Comparison of ENCODE assay signal across 8 cellular contexts in genomic region chr19:3185482-3186376, GRCh38. TPM values are rescaled to one million over a fixed set of nuclear protein-coding genes. Genes with fewer than 3 reads are reported as not detected.
A peak's percentile ranks its signal among the peaks of the same experiment; 100 is the strongest.
DNase-seq lines count a peak whose midpoint lies in the region; ATAC-seq and TF ChIP-seq lines count a peak whose summit lies in the region.

TSS of gene NCLN (plus strand) at chr19:3185930. CDS start at chr19:3186031, 101 bp downstream.

- in situ Hi-C loops in KBM-7 (cut with MboI; ENCODE audit: low pct_unique_long_range_greater_than_20kb, low sequenced_read_pairs): no loop called here

- H3K36me3 ChIP-seq in mucosa of rectum (ENCODE audit: control insufficient read depth in 2 of 2, insufficient read depth in 2 of 2, low read length in 2 of 2): no peaks in the 10 kb centered on the region

- H3K4me3 ChIP-seq in mucosa of rectum (ENCODE audit: low read length in 2 of 2): peak within 1 kb of the TSS; percentile 89 to 93

- H3K4me1 Mint-ChIP-seq in activated T-cell treated with anti-CD3 and anti-CD28 coated beads, Interleukin-2, amount 50 U/mL, for 24 hours (ENCODE audit: low read depth): peaks cover 63% of the 10 kb centered on the region

- ATAC-seq in GM21717 (IDR thresholded peaks at IDR 0.05; ENCODE audit: unreplicated experiment): peak; percentile 61

- H3K27ac ChIP-seq in mucosa of rectum (ENCODE audit: low read depth in 2 of 2, low read length in 2 of 2): peak within 1 kb of the TSS; percentile 86 to 92

- H3K27ac Mint-ChIP-seq in activated T-cell treated with anti-CD3 and anti-CD28 coated beads, Interleukin-2, amount 50 U/mL, for 24 hours: peak within 1 kb of the TSS; percentile 100

- peak; percentile 71 for TF ChIP-seq POLR2A in erythroblast (IDR thresholded peaks at IDR 0.05; ENCODE audit: low read length)

- peak within 1 kb of the TSS; percentile 86 to 89 for H3K9ac ChIP-seq in mucosa of rectum (ENCODE audit: low read depth in 1 of 2, low read length in 2 of 2)

- no peaks in the 10 kb centered on the region for H3K9me3 ChIP-seq in mucosa of rectum (ENCODE audit: control insufficient read depth in 2 of 2, low read length in 2 of 2)

- peak within 1 kb of the TSS; percentile 97 for H3K4me3 Mint-ChIP-seq in activated T-cell treated with anti-CD3 and anti-CD28 coated beads, Interleukin-2, amount 50 U/mL, for 24 hours

- peak; percentile 92 for DNase-seq in DMS 273 treated with DMSO at 0.1 percent for 48 hours (lab: John Stamatoyannopoulos, UW)
- DNase-seq in KBM-7: peak; percentile 96
- peak; percentile 97 for DNase-seq in activated T-cell treated with anti-CD3 and anti-CD28 coated beads, Interleukin-2, amount 50 U/mL, for 24 hours
- peak; percentile 96 to 98 for DNase-seq in erythroblast (lab: John Stamatoyannopoulos, UW)
- DNase-seq in stimulated activated CD8-positive, alpha-beta memory T cell treated with anti-CD3 and anti-CD28 coated beads, Interleukin-4, amount 100 ng/mL, for 48 hours: peak; percentile 95

- no peaks in the 10 kb centered on the region for H3K27me3 Mint-ChIP-seq in activated T-cell treated with anti-CD3 and anti-CD28 coated beads, Interleukin-2, amount 50 U/mL, for 24 hours

- no peaks in the 10 kb centered on the region for H3K27me3 ChIP-seq in mucosa of rectum (ENCODE audit: control insufficient read depth in 2 of 2, insufficient read depth in 2 of 2, low read length in 2 of 2)

- peaks cover 39 to 46% of the 10 kb centered on the region in 2 donors for H3K4me1 ChIP-seq in mucosa of rectum (ENCODE audit: control insufficient read depth in 2 of 2, insufficient read depth in 2 of 2, low read length in 2 of 2)

- no peaks in the 10 kb centered on the region for H3K9me3 Mint-ChIP-seq in activated T-cell treated with anti-CD3 and anti-CD28 coated beads, Interleukin-2, amount 50 U/mL, for 24 hours

- peaks cover 60% of the 10 kb centered on the region for H3K36me3 Mint-ChIP-seq in activated T-cell treated with anti-CD3 and anti-CD28 coated beads, Interleukin-2, amount 50 U/mL, for 24 hours (ENCODE audit: low read depth)

TF ChIP-seq in PFSK-1, 5 proteins besides CTCF, POLR2A, EP300 and RAD21:
- TF ChIP-seq, protein P1, sequence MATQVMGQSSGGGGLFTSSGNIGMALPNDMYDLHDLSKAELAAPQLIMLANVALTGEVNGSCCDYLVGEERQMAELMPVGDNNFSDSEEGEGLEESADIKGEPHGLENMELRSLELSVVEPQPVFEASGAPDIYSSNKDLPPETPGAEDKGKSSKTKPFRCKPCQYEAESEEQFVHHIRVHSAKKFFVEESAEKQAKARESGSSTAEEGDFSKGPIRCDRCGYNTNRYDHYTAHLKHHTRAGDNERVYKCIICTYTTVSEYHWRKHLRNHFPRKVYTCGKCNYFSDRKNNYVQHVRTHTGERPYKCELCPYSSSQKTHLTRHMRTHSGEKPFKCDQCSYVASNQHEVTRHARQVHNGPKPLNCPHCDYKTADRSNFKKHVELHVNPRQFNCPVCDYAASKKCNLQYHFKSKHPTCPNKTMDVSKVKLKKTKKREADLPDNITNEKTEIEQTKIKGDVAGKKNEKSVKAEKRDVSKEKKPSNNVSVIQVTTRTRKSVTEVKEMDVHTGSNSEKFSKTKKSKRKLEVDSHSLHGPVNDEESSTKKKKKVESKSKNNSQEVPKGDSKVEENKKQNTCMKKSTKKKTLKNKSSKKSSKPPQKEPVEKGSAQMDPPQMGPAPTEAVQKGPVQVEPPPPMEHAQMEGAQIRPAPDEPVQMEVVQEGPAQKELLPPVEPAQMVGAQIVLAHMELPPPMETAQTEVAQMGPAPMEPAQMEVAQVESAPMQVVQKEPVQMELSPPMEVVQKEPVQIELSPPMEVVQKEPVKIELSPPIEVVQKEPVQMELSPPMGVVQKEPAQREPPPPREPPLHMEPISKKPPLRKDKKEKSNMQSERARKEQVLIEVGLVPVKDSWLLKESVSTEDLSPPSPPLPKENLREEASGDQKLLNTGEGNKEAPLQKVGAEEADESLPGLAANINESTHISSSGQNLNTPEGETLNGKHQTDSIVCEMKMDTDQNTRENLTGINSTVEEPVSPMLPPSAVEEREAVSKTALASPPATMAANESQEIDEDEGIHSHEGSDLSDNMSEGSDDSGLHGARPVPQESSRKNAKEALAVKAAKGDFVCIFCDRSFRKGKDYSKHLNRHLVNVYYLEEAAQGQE (IDR thresholded peaks at IDR 0.05; ENCODE audit: insufficient read depth in 1 of 2, low read depth in 2 of 2, low read length in 2 of 2): no peak; a peak in 1 of 4 replicates
- TF ChIP-seq FOXP2 (optimal IDR thresholded peaks at IDR 0.05; ENCODE audit: borderline replicate concordance, extremely low read depth, extremely low read length, insufficient read depth) (peak; percentile 22), TAF1 (IDR thresholded peaks at IDR 0.05; ENCODE audit: borderline replicate concordance, insufficient read depth, low read length) (peak; percentile 67; the same call in 1 of the 2 replicates)
TF ChIP-seq in PFSK-1: peak in this region for 2.

RNA-seq across cellular contexts. Expression of gene NCLN, which starts in this region (rescaled TPM):
- 133 TPM for polyA plus RNA-seq in PFSK-1 (2012; ENCODE audit: insufficient read length, low read depth)

Comparison
In these comparisons a context has a peak if more than half of its experiments do, and no peak if none do; other contexts are left out.
1. Peak in every context shown above with its lines: DNase-seq, ATAC-seq, H3K4me3 ChIP-seq and H3K27ac ChIP-seq.